29 cellular contexts compared by ENCODE assay signal in the genomic region with DNA sequence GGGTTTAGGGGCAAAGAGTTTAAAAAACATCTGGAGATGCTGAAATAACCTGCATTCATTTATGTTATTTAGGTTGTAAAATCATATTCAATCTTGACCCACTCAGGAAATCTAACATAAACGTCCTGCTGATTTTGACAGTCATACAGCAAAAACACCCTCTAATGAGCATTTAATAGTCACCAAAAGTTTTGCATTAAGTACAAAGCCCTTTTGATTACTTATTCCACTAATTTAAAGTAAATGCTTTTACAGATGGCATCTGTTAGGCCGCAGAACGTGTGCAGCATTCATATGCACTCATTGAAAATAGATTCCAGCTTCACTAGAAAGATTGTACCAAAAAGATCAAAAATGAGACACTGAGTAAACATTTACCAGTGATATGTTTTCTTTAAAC.
"Had no signal": no experiment of that assay in that cellular context is flagged by ENCODE, and none has a peak within 500 bp of the region (broad histone marks: within the 10 kb centered on the region; RNA-seq: fewer than 3 reads in every experiment).

No MANE protein-coding gene starts in this region.

- H3K9me3 Mint-ChIP-seq: nephron; stimulated activated effector memory CD8-positive, alpha-beta T cell treated with anti-CD3 and anti-CD28 coated beads, Interleukin-12 subunit alpha, Interleukin-12 subunit beta, amount 100 ng/mL, for 72 hours; stimulated activated naive B cell treated with anti-CD40 and anti-IgM and Interleukin-4, amounts not matched to agents 10 μg/mL and 1 μg/mL and 100 μg/mL, for 72 hours had no signal

- H3K27ac ChIP-seq: neutrophil, ovary, parathyroid adenoma, psoas muscle, right lobe of liver, sigmoid colon, stomach, thoracic aorta, thyroid gland, tibial nerve, upper lobe of left lung, vagina had no signal

- DNase-seq: natural killer cell; nucleus accumbens; ovary; posterior cingulate gyrus; psoas muscle; right cardiac atrium; right lobe of liver; sigmoid colon; small intestine; stimulated activated CD4-positive, alpha-beta T cell treated with anti-CD3 and anti-CD28 coated beads, Interleukin-15, amount 100 ng/mL, for 24 hours; stimulated activated CD4-positive, alpha-beta T cell treated with anti-CD3 and anti-CD28 coated beads, Interleukin-2, amount 100 ng/mL, for 24 hours; stimulated activated CD4-positive, alpha-beta T cell treated with anti-CD3 and anti-CD28 coated beads, Interleukin-2, amount 100 ng/mL, for 48 hours; stimulated activated CD4-positive, alpha-beta T cell treated with anti-CD3 and anti-CD28 coated beads, Interleukin-4, amount 100 ng/mL, for 24 hours; stimulated activated naive B cell treated with anti-CD40 and anti-IgM and Interleukin-4, amounts not matched to agents 10 μg/mL and 1 μg/mL and 100 μg/mL, for 72 hours; stimulated activated naive CD4-positive, alpha-beta T cell treated with Interleukin-2 at 50 U/mL for 16 hours; stomach; thyroid gland; trophoblast cell; upper lobe of left lung had no signal

- H2AFZ ChIP-seq: parathyroid adenoma had no signal

- H3K27ac Mint-ChIP-seq: natural killer cell; nephron; progenitor cell of endocrine pancreas; stimulated activated effector memory CD8-positive, alpha-beta T cell treated with anti-CD3 and anti-CD28 coated beads, Interleukin-12 subunit alpha, Interleukin-12 subunit beta, amount 100 ng/mL, for 72 hours; stimulated activated naive B cell treated with anti-CD40 and anti-IgM and Interleukin-4, amounts not matched to agents 10 μg/mL and 1 μg/mL and 100 μg/mL, for 72 hours; stimulated activated naive CD8-positive, alpha-beta T cell treated with anti-CD3 and anti-CD28 coated beads, Interleukin-15, Interleukin-2, amounts not matched to agents 100 ng/mL and 50 ng/mL, for 24 hours had no signal

- H3K27me3 Mint-ChIP-seq: progenitor cell of endocrine pancreas; stimulated activated naive B cell treated with anti-CD40 and anti-IgM and Interleukin-4, amounts not matched to agents 10 μg/mL and 1 μg/mL and 100 μg/mL, for 72 hours; stimulated activated naive CD8-positive, alpha-beta T cell treated with anti-CD3 and anti-CD28 coated beads, Interleukin-15, Interleukin-2, amounts not matched to agents 100 ng/mL and 50 ng/mL, for 24 hours had no signal

- H3K36me3 Mint-ChIP-seq: natural killer cell; stimulated activated effector memory CD8-positive, alpha-beta T cell treated with anti-CD3 and anti-CD28 coated beads, Interleukin-12 subunit alpha, Interleukin-12 subunit beta, amount 100 ng/mL, for 72 hours; stimulated activated naive B cell treated with anti-CD40 and anti-IgM and Interleukin-4, amounts not matched to agents 10 μg/mL and 1 μg/mL and 100 μg/mL, for 72 hours had no signal

- H3K36me3 ChIP-seq: neutrophil, ovary, right lobe of liver, sigmoid colon, stomach, thoracic aorta, thyroid gland, tibial nerve, upper lobe of left lung, vagina had no signal

- H3K4me3 Mint-ChIP-seq: natural killer cell; nephron; stimulated activated effector memory CD8-positive, alpha-beta T cell treated with anti-CD3 and anti-CD28 coated beads, Interleukin-12 subunit alpha, Interleukin-12 subunit beta, amount 100 ng/mL, for 72 hours; stimulated activated naive B cell treated with anti-CD40 and anti-IgM and Interleukin-4, amounts not matched to agents 10 μg/mL and 1 μg/mL and 100 μg/mL, for 72 hours; stimulated activated naive CD8-positive, alpha-beta T cell treated with anti-CD3 and anti-CD28 coated beads, Interleukin-15, Interleukin-2, amounts not matched to agents 100 ng/mL and 50 ng/mL, for 24 hours had no signal

- FAIRE-seq: urothelium cell line had no signal

- H3K9ac ChIP-seq: parathyroid adenoma had no signal

- H3K9me3 ChIP-seq: ovary, right lobe of liver, sigmoid colon, thoracic aorta, thyroid gland, tibial nerve, upper lobe of left lung, vagina had no signal

- H3K79me2 ChIP-seq: parathyroid adenoma had no signal

- H3K4me3 ChIP-seq: ovary, psoas muscle, right lobe of liver, sigmoid colon, stomach, thoracic aorta, thyroid gland, tibial nerve, upper lobe of left lung, vagina had no signal

- H3K4me1 ChIP-seq: parathyroid adenoma, psoas muscle, right lobe of liver, sigmoid colon, stomach, thyroid gland, tibial nerve, upper lobe of left lung, vagina had no signal

- H3K27me3 ChIP-seq: neutrophil, ovary, right lobe of liver, sigmoid colon, stomach, thyroid gland, tibial nerve, upper lobe of left lung, vagina had no signal

- H3K4me1 Mint-ChIP-seq: natural killer cell; nephron; stimulated activated effector memory CD8-positive, alpha-beta T cell treated with anti-CD3 and anti-CD28 coated beads, Interleukin-12 subunit alpha, Interleukin-12 subunit beta, amount 100 ng/mL, for 72 hours; stimulated activated naive B cell treated with anti-CD40 and anti-IgM and Interleukin-4, amounts not matched to agents 10 μg/mL and 1 μg/mL and 100 μg/mL, for 72 hours had no signal
